19 cellular contexts compared by ENCODE assay signal in genomic region chr9:136867917-136868316, GRCh38. TPM values are rescaled to one million over a fixed set of nuclear protein-coding genes. Genes with fewer than 3 reads are reported as not detected.
DNase-seq lines count a peak whose midpoint lies in the region; ATAC-seq and TF ChIP-seq lines count a peak whose summit lies in the region.
"Had no signal": no experiment of that assay in that cellular context is flagged by ENCODE, and none has a peak within 500 bp of the region (broad histone marks: within the 10 kb centered on the region; RNA-seq: fewer than 3 reads in every experiment).

No MANE protein-coding gene starts in this region.

- no peak for TF ChIP-seq POLR2A in tibial nerve (IDR thresholded peaks at IDR 0.05)

- 0 out of 2 replicates have a peak overlapping the region, but pooled peaks have one; percentile 36 for H3K27ac ChIP-seq in RWPE1
- no peak overlapping the region for H3K27ac ChIP-seq in tibial nerve
- H3K27ac ChIP-seq: uterus had no signal

- no peaks in the 10 kb centered on the region for H3K9me3 Mint-ChIP-seq in activated T-cell treated with anti-CD3 and anti-CD28 coated beads, Interleukin-2, amount 50 U/mL, for 24 hours
- no peaks in the 10 kb centered on the region for H3K9me3 Mint-ChIP-seq in central memory CD8-positive, alpha-beta T cell
- no peaks in the 10 kb centered on the region for H3K9me3 Mint-ChIP-seq in osteocyte (ENCODE audit: unreplicated experiment)

- H3K4me1 Mint-ChIP-seq in activated T-cell treated with anti-CD3 and anti-CD28 coated beads, Interleukin-2, amount 50 U/mL, for 24 hours (ENCODE audit: low read depth), result peaks cover 24% of the 10 kb centered on the region
- H3K4me1 Mint-ChIP-seq in central memory CD8-positive, alpha-beta T cell, result peaks cover 8% of the 10 kb centered on the region
- peaks cover 12% of the 10 kb centered on the region for H3K4me1 Mint-ChIP-seq in osteocyte (ENCODE audit: unreplicated experiment)

- TF ChIP-seq CTCF in RWPE1 (conservative IDR thresholded peaks at IDR 0.05; ENCODE audit: low read depth), result no peak
- TF ChIP-seq CTCF in osteocyte (IDR thresholded peaks at IDR 0.05), result no peak
- TF ChIP-seq CTCF in tibial nerve (IDR thresholded peaks at IDR 0.05), result no peak

- peaks cover 28% of the 10 kb centered on the region for H3K36me3 Mint-ChIP-seq in activated T-cell treated with anti-CD3 and anti-CD28 coated beads, Interleukin-2, amount 50 U/mL, for 24 hours (ENCODE audit: low read depth)
- H3K36me3 Mint-ChIP-seq in central memory CD8-positive, alpha-beta T cell (ENCODE audit: insufficient read depth), result peaks cover 5% of the 10 kb centered on the region
- peaks cover 8% of the 10 kb centered on the region for H3K36me3 Mint-ChIP-seq in osteocyte (ENCODE audit: unreplicated experiment)

- no peaks in the 10 kb centered on the region for H3K27me3 Mint-ChIP-seq in activated T-cell treated with anti-CD3 and anti-CD28 coated beads, Interleukin-2, amount 50 U/mL, for 24 hours
- no peaks in the 10 kb centered on the region for H3K27me3 Mint-ChIP-seq in central memory CD8-positive, alpha-beta T cell
- H3K27me3 Mint-ChIP-seq in osteocyte (ENCODE audit: unreplicated experiment), result no peaks in the 10 kb centered on the region

- peak overlapping the region; percentile 59 for H3K27ac Mint-ChIP-seq in activated T-cell treated with anti-CD3 and anti-CD28 coated beads, Interleukin-2, amount 50 U/mL, for 24 hours
- no peak overlapping the region for H3K27ac Mint-ChIP-seq in central memory CD8-positive, alpha-beta T cell (ENCODE audit: low read depth)
- peak overlapping the region; percentile 41 for H3K27ac Mint-ChIP-seq in osteocyte (ENCODE audit: unreplicated experiment)

- H3K4me3 ChIP-seq in tibial nerve, result no peak overlapping the region
- H3K4me3 ChIP-seq: smooth muscle cell, uterus had no signal

- WGBS in tibial nerve, 2 donors, result 97 to 98% methylated on average over 18 of the region's 18 CpGs

- POLR2A ChIA-PET in RWPE1 (lab: Yijun Ruan, JAX; ENCODE audit: low non-redundant PET), result no interaction called here

- no peaks in the 10 kb centered on the region for H3K9me3 ChIP-seq in tibial nerve
- H3K9me3 ChIP-seq: uterus had no signal

- CTCF ChIA-PET in RWPE1 (lab: Yijun Ruan, JAX), result interaction anchor here (0.6 kb wide), 1 partner anchor 28 kb away, joined by 3 read pairs; no protein-coding TSS in a partner anchor

- H3K27me3 ChIP-seq in tibial nerve, result no peaks in the 10 kb centered on the region
- H3K27me3 ChIP-seq: uterus had no signal

- DNase-seq in activated T-cell treated with anti-CD3 and anti-CD28 coated beads, Interleukin-2, amount 50 U/mL, for 24 hours, result no peak
- DNase-seq in activated T-cell treated with anti-CD3 and anti-CD28 coated beads, Interleukin-2, amount 50 U/mL, for 48 hours, result no peak
- DNase-seq in RWPE1 (ENCODE audit: low spot score) (no peak), osteocyte (ENCODE audit: extremely low spot score, unreplicated experiment) (no peak), tibial nerve (ENCODE audit: low spot score in 2 of 2) (no peak), ureter (ENCODE audit: low spot score) (no peak), kidney glomerular epithelial cell (lab: John Stamatoyannopoulos, UW) (no peak)
- DNase-seq in central memory CD8-positive, alpha-beta T cell (ENCODE audit: low spot score in 2 of 2), result no peak
- DNase-seq: anterior cingulate cortex, EL, foreskin fibroblast, NCI-H1105, NCI-H2171, NCI-H774, uterus had no signal

- peaks cover 3 to 36% (median 15%) of the 10 kb centered on the region in 4 donors for H3K4me1 ChIP-seq in tibial nerve

- TF ChIP-seq EP300 in tibial nerve (IDR thresholded peaks at IDR 0.05), result no peak

- peaks cover 5 to 18% (median 7%) of the 10 kb centered on the region in 3 donors for H3K36me3 ChIP-seq in tibial nerve
- H3K36me3 ChIP-seq: uterus had no signal

- H3K4me3 Mint-ChIP-seq in activated T-cell treated with anti-CD3 and anti-CD28 coated beads, Interleukin-2, amount 50 U/mL, for 24 hours, result peak overlapping the region; percentile 79
- peak overlapping the region; percentile 3 for H3K4me3 Mint-ChIP-seq in central memory CD8-positive, alpha-beta T cell
- H3K4me3 Mint-ChIP-seq in osteocyte (ENCODE audit: unreplicated experiment), result no peak overlapping the region

- no peak for ATAC-seq in central memory CD8-positive, alpha-beta T cell (replicated peaks; ENCODE audit: extremely low read depth, poor library complexity, severe bottlenecking)
- ATAC-seq: K562, left lobe of liver, Panc1 had no signal

RNA-seq across cellular contexts. Expression of gene EDF1, which starts 1.8 kb away (rescaled TPM):
- 338 and 342 TPM in 2 replicates for total RNA-seq in osteocyte
- total RNA-seq in tibial nerve, result 100 to 1,000 TPM; 251 to 337 (median 266) TPM
- 338 TPM for total RNA-seq in ureter

RNA-seq across cellular contexts. Expression of gene MAMDC4, which starts 15.8 kb away (rescaled TPM):
- 7.4 and 9.4 TPM in 2 replicates for total RNA-seq in osteocyte
- total RNA-seq in tibial nerve, result 1 to 10 TPM; 1.5 to 8.1 (median 4.4) TPM
- total RNA-seq in ureter, result 10.7 TPM

RNA-seq across cellular contexts. Expression of gene TRAF2, which starts 18.4 kb away (rescaled TPM):
- total RNA-seq in osteocyte (12.2 and 14.4 TPM in 2 replicates), tibial nerve (10 to 100 TPM in 3 of 4 donors, 1 to 10 TPM in 1; 5.0 to 10.8 (median 10.6) TPM), ureter (16.4 TPM)

RNA-seq across cellular contexts. Expression of gene PHPT1, which starts 18.7 kb away (rescaled TPM):
- 131 and 142 TPM in 2 replicates for total RNA-seq in osteocyte
- total RNA-seq in tibial nerve, result 10 to 100 TPM; 42.6 to 71.0 (median 66.7) TPM
- total RNA-seq in ureter, result 109 TPM

RNA-seq across cellular contexts. Expression of gene AJM1, which starts 25.6 kb away (rescaled TPM):
- total RNA-seq in osteocyte, result 4.4 and 4.5 TPM in 2 replicates
- total RNA-seq in tibial nerve, result 1 to 10 TPM; 2.0 to 3.9 (median 3.7) TPM
- total RNA-seq in ureter, result 4.8 TPM
